Comparison of ENCODE assay signal across 1 cellular context in the genomic region with DNA sequence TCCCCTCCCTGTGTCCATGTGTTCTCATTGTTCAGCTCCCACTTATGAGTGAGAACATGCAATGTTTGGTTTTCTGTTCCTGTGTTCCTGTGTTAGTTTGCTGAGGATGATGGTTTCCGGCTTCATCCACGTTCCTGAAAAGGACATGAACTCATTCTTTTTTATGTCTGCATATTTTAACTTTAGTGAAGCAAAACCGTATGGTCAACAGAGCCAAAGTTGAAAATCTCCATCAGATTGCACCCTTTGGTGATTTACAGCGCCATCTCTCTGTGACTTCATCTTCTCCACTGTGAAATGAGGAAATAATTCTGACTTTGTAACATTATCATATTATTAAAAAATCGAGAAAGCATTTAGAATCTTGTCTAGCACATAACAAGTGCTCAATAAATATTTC.
TF ChIP-seq lines count a peak whose summit lies in the region.

No MANE protein-coding gene starts in this region.

TF ChIP-seq in liver, 16 proteins besides CTCF, POLR2A, EP300 and RAD21 (continued from another document):
- TF ChIP-seq, protein P1, sequence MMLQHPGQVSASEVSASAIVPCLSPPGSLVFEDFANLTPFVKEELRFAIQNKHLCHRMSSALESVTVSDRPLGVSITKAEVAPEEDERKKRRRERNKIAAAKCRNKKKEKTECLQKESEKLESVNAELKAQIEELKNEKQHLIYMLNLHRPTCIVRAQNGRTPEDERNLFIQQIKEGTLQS (IDR thresholded peaks at IDR 0.05), result no peak
- TF ChIP-seq, protein P2, sequence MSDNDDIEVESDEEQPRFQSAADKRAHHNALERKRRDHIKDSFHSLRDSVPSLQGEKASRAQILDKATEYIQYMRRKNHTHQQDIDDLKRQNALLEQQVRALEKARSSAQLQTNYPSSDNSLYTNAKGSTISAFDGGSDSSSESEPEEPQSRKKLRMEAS (IDR thresholded peaks at IDR 0.05), result no peak
- TF ChIP-seq, protein P3, sequence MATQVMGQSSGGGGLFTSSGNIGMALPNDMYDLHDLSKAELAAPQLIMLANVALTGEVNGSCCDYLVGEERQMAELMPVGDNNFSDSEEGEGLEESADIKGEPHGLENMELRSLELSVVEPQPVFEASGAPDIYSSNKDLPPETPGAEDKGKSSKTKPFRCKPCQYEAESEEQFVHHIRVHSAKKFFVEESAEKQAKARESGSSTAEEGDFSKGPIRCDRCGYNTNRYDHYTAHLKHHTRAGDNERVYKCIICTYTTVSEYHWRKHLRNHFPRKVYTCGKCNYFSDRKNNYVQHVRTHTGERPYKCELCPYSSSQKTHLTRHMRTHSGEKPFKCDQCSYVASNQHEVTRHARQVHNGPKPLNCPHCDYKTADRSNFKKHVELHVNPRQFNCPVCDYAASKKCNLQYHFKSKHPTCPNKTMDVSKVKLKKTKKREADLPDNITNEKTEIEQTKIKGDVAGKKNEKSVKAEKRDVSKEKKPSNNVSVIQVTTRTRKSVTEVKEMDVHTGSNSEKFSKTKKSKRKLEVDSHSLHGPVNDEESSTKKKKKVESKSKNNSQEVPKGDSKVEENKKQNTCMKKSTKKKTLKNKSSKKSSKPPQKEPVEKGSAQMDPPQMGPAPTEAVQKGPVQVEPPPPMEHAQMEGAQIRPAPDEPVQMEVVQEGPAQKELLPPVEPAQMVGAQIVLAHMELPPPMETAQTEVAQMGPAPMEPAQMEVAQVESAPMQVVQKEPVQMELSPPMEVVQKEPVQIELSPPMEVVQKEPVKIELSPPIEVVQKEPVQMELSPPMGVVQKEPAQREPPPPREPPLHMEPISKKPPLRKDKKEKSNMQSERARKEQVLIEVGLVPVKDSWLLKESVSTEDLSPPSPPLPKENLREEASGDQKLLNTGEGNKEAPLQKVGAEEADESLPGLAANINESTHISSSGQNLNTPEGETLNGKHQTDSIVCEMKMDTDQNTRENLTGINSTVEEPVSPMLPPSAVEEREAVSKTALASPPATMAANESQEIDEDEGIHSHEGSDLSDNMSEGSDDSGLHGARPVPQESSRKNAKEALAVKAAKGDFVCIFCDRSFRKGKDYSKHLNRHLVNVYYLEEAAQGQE (IDR thresholded peaks at IDR 0.05), result no peak
